Comparison of ENCODE assay signal across 15 cellular contexts in the genomic region with DNA sequence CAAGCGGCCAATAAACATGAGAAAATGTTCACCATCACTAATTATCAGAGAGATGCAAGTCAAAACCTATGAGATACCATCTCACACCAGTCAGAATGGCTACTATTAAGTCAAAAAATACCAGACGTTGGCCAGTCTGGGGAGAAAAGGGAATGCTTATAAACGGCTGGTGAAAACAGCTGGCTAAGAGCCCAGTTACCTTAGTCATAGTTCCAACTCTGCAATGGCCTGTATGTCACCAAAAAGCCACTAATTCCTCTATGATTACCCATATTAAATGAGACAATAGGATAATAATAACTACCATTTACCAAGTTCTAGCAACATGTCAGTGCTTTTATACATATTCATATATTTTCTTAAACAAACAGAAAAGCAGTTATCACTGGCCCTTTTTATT. TPM values are rescaled to one million over a fixed set of nuclear protein-coding genes. Genes with fewer than 3 reads are reported as not detected.
DNase-seq lines count a peak whose midpoint lies in the region; ATAC-seq, FAIRE-seq and TF ChIP-seq lines count a peak whose summit lies in the region.
"Had no signal": no experiment of that assay in that cellular context is flagged by ENCODE, and none has a peak within 500 bp of the region (broad histone marks: within the 10 kb centered on the region; RNA-seq: fewer than 3 reads in every experiment).

No MANE protein-coding gene starts in this region.

- H3K9me3 ChIP-seq in mucosa of descending colon (no peaks in the 10 kb centered on the region), H9 (ENCODE audit: control insufficient read depth, low read depth, low read length) (no peaks in the 10 kb centered on the region)

- H2BK12ac ChIP-seq in H9 (ENCODE audit: insufficient read length, low read depth, low read length) = no peak overlapping the region

- no peaks in the 10 kb centered on the region for H3K79me2 ChIP-seq in H9 (ENCODE audit: insufficient read depth, low read length)
- H3K79me2 ChIP-seq: parathyroid adenoma had no signal

- H2AFZ ChIP-seq in H9 (ENCODE audit: low read length) = no peak overlapping the region
- H2AFZ ChIP-seq: parathyroid adenoma had no signal

- H3K4me2 ChIP-seq in H9 (ENCODE audit: insufficient read depth, insufficient read length, low read length) = no peak overlapping the region

- H2BK120ac ChIP-seq in H9 (ENCODE audit: low read depth, low read length, poor library complexity, severe bottlenecking) = no peak overlapping the region

- no peaks in the 10 kb centered on the region for H3K27me3 ChIP-seq in BJ (ENCODE audit: control insufficient read depth, insufficient read depth, low read length)
- H3K27me3 ChIP-seq in H9 (ENCODE audit: insufficient read depth, low read length) = no peaks in the 10 kb centered on the region

- H2BK5ac ChIP-seq in H9 (ENCODE audit: insufficient read length, low read length) = no peak overlapping the region

- no peak overlapping the region for H2BK15ac ChIP-seq in H9 (ENCODE audit: low read depth, low read length)

- DNase-seq in BJ (ENCODE audit: low read depth) = peak; percentile 59
- DNase-seq in LoVo (ENCODE audit: low spot score) = peak; percentile 34
- no peak for DNase-seq in coronary artery (ENCODE audit: low spot score)
- no peak for DNase-seq in mucosa of descending colon
- DNase-seq in H9 = no peak
- no peak for DNase-seq in D721Med (ENCODE audit: insufficient read length, low spot score)
- DNase-seq: CD4-positive, alpha-beta T cell; effector memory CD8-positive, alpha-beta T cell; NCI-H524; stimulated activated CD4-positive, alpha-beta T cell treated with anti-CD3 and anti-CD28 coated beads, Interleukin-4, amount 100 ng/mL, for 24 hours had no signal

- H4K91ac ChIP-seq in H9 (ENCODE audit: insufficient read length, low read depth, low read length) = no peak overlapping the region

- H4K5ac ChIP-seq in H9 (ENCODE audit: insufficient read length, low read depth, low read length) = no peak overlapping the region

- H3K27me3 Mint-ChIP-seq in H9 (ENCODE audit: low read depth) = no peaks in the 10 kb centered on the region
- H3K27me3 Mint-ChIP-seq: CD4-positive, alpha-beta T cell; effector memory CD8-positive, alpha-beta T cell had no signal

- no peak overlapping the region for H3K4me3 Mint-ChIP-seq in H9
- H3K4me3 Mint-ChIP-seq: CD4-positive, alpha-beta T cell; effector memory CD8-positive, alpha-beta T cell had no signal

- peaks cover 19% of the 10 kb centered on the region for H3K4me1 ChIP-seq in mucosa of descending colon (ENCODE audit: low read depth)
- H3K4me1 ChIP-seq in H9 (ENCODE audit: insufficient read depth, low read length) = no peaks in the 10 kb centered on the region
- H3K4me1 ChIP-seq: parathyroid adenoma had no signal

- H3K36me3 Mint-ChIP-seq in H9 (ENCODE audit: insufficient read depth in 1 of 3, low read depth in 3 of 3) = peaks cover 26 to 48% (median 31%) of the 10 kb centered on the region in 3 experiments

- no peak overlapping the region for H3K14ac ChIP-seq in H9 (ENCODE audit: insufficient read depth, low read length)

- H2BK20ac ChIP-seq in H9 (ENCODE audit: low read depth, low read length, poor library complexity, severe bottlenecking) = no peak overlapping the region

- H3K56ac ChIP-seq in H9 (ENCODE audit: insufficient read length, low read depth, low read length) = no peak overlapping the region

- no peaks in the 10 kb centered on the region for H3K23me2 ChIP-seq in H9 (ENCODE audit: insufficient read length, low read depth, low read length, poor library complexity, severe bottlenecking)

- no peak for FAIRE-seq in D721Med (lab: Jason Lieb, UNC)

- no peak overlapping the region for H3K27ac Mint-ChIP-seq in H9
- H3K27ac Mint-ChIP-seq: CD4-positive, alpha-beta T cell; effector memory CD8-positive, alpha-beta T cell had no signal

- POLR2A ChIA-PET in BJ (lab: Charles Lee) = no interaction called here

- H3K79me1 ChIP-seq in H9 (ENCODE audit: insufficient read depth, low read depth, low read length, poor library complexity, severe bottlenecking) = no peaks in the 10 kb centered on the region

- CTCF ChIA-PET in BJ (lab: Yijun Ruan, JAX) = interaction anchor here (0.5 to 1.8 kb wide), 6 partner anchors 8 to 436 kb away, joined by 3 to 6 read pairs (median 4); no protein-coding TSS in a partner anchor

- H3K4me3 ChIP-seq in BJ (ENCODE audit: low read depth, low read length) = no peak overlapping the region
- H3K4me3 ChIP-seq in coronary artery = no peak overlapping the region
- no peak overlapping the region for H3K4me3 ChIP-seq in mucosa of descending colon

- H3T11ph ChIP-seq in H9 (ENCODE audit: low read length) = no peak overlapping the region

- WGBS in H9 (ENCODE audit: extremely low coverage, insufficient read length, low lambda C conversion rate) = no CpG with 5 or more reads among the region's 3 CpGs

- no peaks in the 10 kb centered on the region for H3K9me3 Mint-ChIP-seq in H9
- H3K9me3 Mint-ChIP-seq: CD4-positive, alpha-beta T cell; effector memory CD8-positive, alpha-beta T cell had no signal

- 0 out of 4 replicates have a peak, but pooled peaks cover 0 to 2% of the 10 kb centered on the region in 2 experiments for H3K4me1 Mint-ChIP-seq in H9

- intact Hi-C loops in mucosa of descending colon (cut with DNase I, micrococcal nuclease) = no loop called here

- H2AK5ac ChIP-seq in H9 (ENCODE audit: insufficient read length, low read length) = no peak overlapping the region

- no peak overlapping the region for H4K8ac ChIP-seq in H9 (replicated peaks; ENCODE audit: insufficient read length, low read depth, low read length)

- peak; percentile 35 for ATAC-seq in mucosa of descending colon
- ATAC-seq in HG02970 (IDR thresholded peaks at IDR 0.05; ENCODE audit: low FRiP score, unreplicated experiment) = no peak
- ATAC-seq in GM21619 (IDR thresholded peaks at IDR 0.05; ENCODE audit: unreplicated experiment) = no peak
- ATAC-seq: effector memory CD8-positive, alpha-beta T cell; Right ventricle myocardium inferior had no signal

- no peak overlapping the region for H3K4ac ChIP-seq in H9 (ENCODE audit: low read depth, low read length)

- H3K36me3 ChIP-seq in BJ (ENCODE audit: control insufficient read depth, insufficient read depth, low read length) (peaks cover 1% of the 10 kb centered on the region; the same call in 1 of the 2 replicates), mucosa of descending colon (ENCODE audit: low read depth) (no peaks in the 10 kb centered on the region)

- H3K23ac ChIP-seq in H9 (ENCODE audit: insufficient read length, low read depth, low read length) = no peak overlapping the region

- H3K9ac ChIP-seq in H9 (ENCODE audit: extremely low read depth, insufficient read length, low read length) = no peak overlapping the region
- H3K9ac ChIP-seq: parathyroid adenoma had no signal

- no peak for TF ChIP-seq CTCF in BJ (IDR thresholded peaks at IDR 0.05; ENCODE audit: insufficient read depth, low read depth, low read length)
- no peak for TF ChIP-seq CTCF in coronary artery (IDR thresholded peaks at IDR 0.05)
- TF ChIP-seq CTCF in mucosa of descending colon (IDR thresholded peaks at IDR 0.05) = no peak
- TF ChIP-seq CTCF in H9 (conservative IDR thresholded peaks at IDR 0.05) = no peak
- TF ChIP-seq CTCF in D721Med (IDR thresholded peaks at IDR 0.05; ENCODE audit: insufficient read depth, missing control alignments) = no peak

- H3K18ac ChIP-seq in H9 (ENCODE audit: insufficient read length, low read depth, low read length) = no peak overlapping the region

- H3K27ac ChIP-seq in coronary artery = peak overlapping the region; percentile 38 to 48
- no peak overlapping the region for H3K27ac ChIP-seq in H9 (ENCODE audit: insufficient read length, low read depth, low read length)
- H3K27ac ChIP-seq: parathyroid adenoma, VCaP had no signal

- no peaks in the 10 kb centered on the region for H4K20me1 ChIP-seq in H9 (ENCODE audit: control insufficient read depth, insufficient read depth, insufficient read length)

RNA-seq across cellular contexts. Expression of a gene that starts 42.9 kb away (rescaled TPM):
- polyA plus RNA-seq in BJ (2011; rRNA removed) = 1.6 and 5.9 TPM in 2 replicates
- 3.3 and 3.9 TPM in 2 replicates for polyA minus RNA-seq in BJ (2011; rRNA and poly(A)+ RNA removed)
- total RNA-seq in mucosa of descending colon = 10 to 100 TPM in 1 of 3 donors, 1 to 10 TPM in 2; 4.8 to 17.5 (median 5.7) TPM
- total RNA-seq in H9 (2021) = 3.8 and 5.0 TPM in 2 replicates

RNA-seq across cellular contexts. Expression of a gene that starts 52.9 kb away (rescaled TPM):
- polyA plus RNA-seq in BJ (2011; rRNA removed) = 5.8 and 10.0 TPM in 2 replicates
- 9.6 and 12.6 TPM in 2 replicates for polyA minus RNA-seq in BJ (2011; rRNA and poly(A)+ RNA removed)
- total RNA-seq in mucosa of descending colon (10 to 100 TPM in 2 of 3 donors, 1 to 10 TPM in 1; 9.7 to 25.0 (median 14.0) TPM), H9 (2021) (11.5 and 16.9 TPM in 2 replicates)

Comparison
In these comparisons a context has a peak if more than half of its experiments do, and no peak if none do; other contexts are left out.
1. DNase-seq: peak in BJ (single experiment) and LoVo (single experiment); none in coronary artery (single experiment), mucosa of descending colon (0 of 3), H9 (single experiment) and D721Med (single experiment).